15 cellular contexts compared by ENCODE assay signal in genomic region chr16:2664522-2665096, GRCh38. TPM values are rescaled to one million over a fixed set of nuclear protein-coding genes. Genes with fewer than 3 reads are reported as not detected.
A peak's percentile ranks its signal among the peaks of the same experiment; 100 is the strongest.
DNase-seq lines count a peak whose midpoint lies in the region; ATAC-seq and TF ChIP-seq lines count a peak whose summit lies in the region.
"Had no signal": no experiment of that assay in that cellular context is flagged by ENCODE, and none has a peak within 500 bp of the region (broad histone marks: within the 10 kb centered on the region; RNA-seq: fewer than 3 reads in every experiment).

No MANE protein-coding gene starts in this region.

- no peak overlapping the region for H2AFZ ChIP-seq in smooth muscle cell (ENCODE audit: low read depth)

- no peaks in the 10 kb centered on the region for H3K9me3 ChIP-seq in colonic mucosa
- no peaks in the 10 kb centered on the region for H3K9me3 ChIP-seq in smooth muscle cell (replicated peaks; ENCODE audit: low read depth)
- no peaks in the 10 kb centered on the region for H3K9me3 ChIP-seq in right atrium auricular region
- H3K9me3 ChIP-seq: spleen had no signal

- H3K27me3 Mint-ChIP-seq in activated CD8-positive, alpha-beta memory T cell treated with anti-CD3 and anti-CD28 coated beads, Interleukin-2, amount 10 ng/mL, durations not matched to agents 7 days and 5 days: no peaks in the 10 kb centered on the region
- no peaks in the 10 kb centered on the region for H3K27me3 Mint-ChIP-seq in progenitor cell of endocrine pancreas
- H3K27me3 Mint-ChIP-seq: naive B cell had no signal

- peaks cover 19% of the 10 kb centered on the region for H3K36me3 Mint-ChIP-seq in activated CD8-positive, alpha-beta memory T cell treated with anti-CD3 and anti-CD28 coated beads, Interleukin-2, amount 10 ng/mL, durations not matched to agents 7 days and 5 days
- H3K36me3 Mint-ChIP-seq in progenitor cell of endocrine pancreas (ENCODE audit: insufficient read depth): peaks cover 3% of the 10 kb centered on the region

- H3K4me3 ChIP-seq in colonic mucosa: no peak overlapping the region
- H3K4me3 ChIP-seq in smooth muscle cell: no peak overlapping the region
- H3K4me3 ChIP-seq in right atrium auricular region: no peak overlapping the region
- H3K4me3 ChIP-seq: spleen had no signal

- CTCF ChIA-PET in activated CD8-positive, alpha-beta memory T cell treated with anti-CD3 and anti-CD28 coated beads, Interleukin-2, amount 10 ng/mL, durations not matched to agents 7 days and 5 days (lab: Charles Lee): interaction anchor here (0.8 to 1.2 kb wide), 4 partner anchors 10 to 204 kb away, joined by 3 to 6 read pairs (median 3); no protein-coding TSS in a partner anchor

- H3K4me1 ChIP-seq in colonic mucosa (no peaks in the 10 kb centered on the region), smooth muscle cell (ENCODE audit: low read depth) (no peaks in the 10 kb centered on the region), right atrium auricular region (peaks cover 0 to 3% of the 10 kb centered on the region in 2 donors)

- intact Hi-C loops in colonic mucosa (cut with DNase I): no loop called here

- H3K79me2 ChIP-seq in smooth muscle cell (ENCODE audit: low read depth): no peaks in the 10 kb centered on the region

- no peaks in the 10 kb centered on the region for H3K9me3 Mint-ChIP-seq in activated CD8-positive, alpha-beta memory T cell treated with anti-CD3 and anti-CD28 coated beads, Interleukin-2, amount 10 ng/mL, durations not matched to agents 7 days and 5 days (ENCODE audit: low read depth)
- no peaks in the 10 kb centered on the region for H3K9me3 Mint-ChIP-seq in progenitor cell of endocrine pancreas (ENCODE audit: low read depth)
- H3K9me3 Mint-ChIP-seq: naive B cell had no signal

- H3K27ac ChIP-seq in colonic mucosa (peak overlapping the region; percentile 80), smooth muscle cell (ENCODE audit: low read depth) (peak overlapping the region; percentile 84), right atrium auricular region (no peak overlapping the region)

- H3F3A ChIP-seq in smooth muscle cell (ENCODE audit: low read depth): peaks cover 17% of the 10 kb centered on the region

- no peaks in the 10 kb centered on the region for H4K20me1 ChIP-seq in smooth muscle cell (ENCODE audit: low read depth)

- no peak overlapping the region for H3K9ac ChIP-seq in colonic mucosa (ENCODE audit: low read depth in 2 of 2, low read length in 2 of 2)
- no peak overlapping the region for H3K9ac ChIP-seq in smooth muscle cell (ENCODE audit: low read depth)

- H3K36me3 ChIP-seq in colonic mucosa (peaks cover 5% of the 10 kb centered on the region), smooth muscle cell (ENCODE audit: low read depth) (no peaks in the 10 kb centered on the region), right atrium auricular region (peaks cover 17% of the 10 kb centered on the region)

- peak overlapping the region; percentile 75 for H3K4me2 ChIP-seq in smooth muscle cell

- H3K27me3 ChIP-seq in colonic mucosa (no peaks in the 10 kb centered on the region), smooth muscle cell (ENCODE audit: low read depth) (no peaks in the 10 kb centered on the region), right atrium auricular region (no peaks in the 10 kb centered on the region)
- H3K27me3 ChIP-seq: spleen had no signal

- peaks cover 52% of the 10 kb centered on the region for H3K4me1 Mint-ChIP-seq in activated CD8-positive, alpha-beta memory T cell treated with anti-CD3 and anti-CD28 coated beads, Interleukin-2, amount 10 ng/mL, durations not matched to agents 7 days and 5 days
- peaks cover 5% of the 10 kb centered on the region for H3K4me1 Mint-ChIP-seq in progenitor cell of endocrine pancreas (ENCODE audit: low read depth)

- DNase-seq in activated CD8-positive, alpha-beta memory T cell treated with anti-CD3 and anti-CD28 coated beads, Interleukin-2, amount 10 ng/mL, durations not matched to agents 7 days and 5 days: no peak
- no peak for DNase-seq in activated CD8-positive, alpha-beta memory T cell treated with anti-CD3 and anti-CD28 coated beads, Interleukin-2, amount 50 U/mL, for 48 hours
- peak; percentile 74 for DNase-seq in NCI-H69 (lab: John Stamatoyannopoulos, UW)
- DNase-seq in colonic mucosa: no peak
- DNase-seq in smooth muscle cell (lab: John Stamatoyannopoulos, UW; ENCODE audit: unreplicated experiment): no peak
- DNase-seq in right atrium auricular region (ENCODE audit: low spot score): no peak
- no peak for DNase-seq in dermis blood vessel endothelial cell
- no peak for DNase-seq in progenitor cell of endocrine pancreas (ENCODE audit: low spot score, unreplicated experiment)
- DNase-seq: activated CD8-positive, alpha-beta memory T cell treated with anti-CD3 and anti-CD28 coated beads, Interleukin-2, amount 50 U/mL, for 4 hours; AML-193; MV-4-11; naive B cell; OCI-M1; spleen; T-helper 9 cell had no signal

- peak overlapping the region; percentile 93 for H3K27ac Mint-ChIP-seq in activated CD8-positive, alpha-beta memory T cell treated with anti-CD3 and anti-CD28 coated beads, Interleukin-2, amount 10 ng/mL, durations not matched to agents 7 days and 5 days
- no peak overlapping the region for H3K27ac Mint-ChIP-seq in progenitor cell of endocrine pancreas

- 79% methylated on average over 14 of the region's 14 CpGs for WGBS in smooth muscle cell (ENCODE audit: low lambda C conversion rate)

- peak overlapping the region; percentile 53 for H3K4me3 Mint-ChIP-seq in activated CD8-positive, alpha-beta memory T cell treated with anti-CD3 and anti-CD28 coated beads, Interleukin-2, amount 10 ng/mL, durations not matched to agents 7 days and 5 days
- H3K4me3 Mint-ChIP-seq in progenitor cell of endocrine pancreas (ENCODE audit: low read depth): no peak overlapping the region
- H3K4me3 Mint-ChIP-seq: naive B cell had no signal

- no peak for TF ChIP-seq CTCF in colonic mucosa (IDR thresholded peaks at IDR 0.05)
- no peak for TF ChIP-seq CTCF in smooth muscle cell (IDR thresholded peaks at IDR 0.05; ENCODE audit: borderline replicate concordance, insufficient read depth, poor library complexity, severe bottlenecking)
- no peak for TF ChIP-seq CTCF in right atrium auricular region (IDR thresholded peaks at IDR 0.05)
- no peak for TF ChIP-seq CTCF in progenitor cell of endocrine pancreas (IDR thresholded peaks at IDR 0.05; ENCODE audit: unreplicated experiment)

- no peak for ATAC-seq in activated CD8-positive, alpha-beta memory T cell treated with anti-CD3 and anti-CD28 coated beads, Interleukin-2, amount 10 ng/mL, durations not matched to agents 7 days and 5 days

RNA-seq across cellular contexts. Expression of gene KCTD5, which starts 17.7 kb away (rescaled TPM):
- 10 to 100 TPM; 34.2 to 41.7 TPM for total RNA-seq in activated CD8-positive, alpha-beta memory T cell treated with anti-CD3 and anti-CD28 coated beads, Interleukin-2, amount 10 ng/mL, durations not matched to agents 7 days and 5 days
- total RNA-seq in colonic mucosa (10 to 100 TPM; 45.2 to 88.3 TPM), smooth muscle cell (27.0 and 38.2 TPM in 2 replicates), right atrium auricular region (10 to 100 TPM; 12.5 to 15.6 TPM), dermis blood vessel endothelial cell (25.2 and 27.6 TPM in 2 replicates), progenitor cell of endocrine pancreas (21.4 and 24.5 TPM in 2 replicates)
- 35.5 and 36.6 TPM in 2 replicates for polyA plus RNA-seq in smooth muscle cell

RNA-seq across cellular contexts. Expression of gene PRSS27, which starts 55.4 kb away (rescaled TPM):
- 1 to 10 TPM; 1.2 to 1.7 TPM for total RNA-seq in activated CD8-positive, alpha-beta memory T cell treated with anti-CD3 and anti-CD28 coated beads, Interleukin-2, amount 10 ng/mL, durations not matched to agents 7 days and 5 days
- under 1 TPM; 0.15 to 0.56 TPM for total RNA-seq in colonic mucosa
- total RNA-seq in smooth muscle cell: 0.63 and 2.7 TPM in 2 replicates
- polyA plus RNA-seq in smooth muscle cell: 2.3 and 3.3 TPM in 2 replicates
- under 1 TPM in 1 of 2 donors, not detected in 1; 0.51 TPM for total RNA-seq in right atrium auricular region
- 0.09 and 0.51 TPM in 2 replicates for total RNA-seq in dermis blood vessel endothelial cell
- 6.3 and 6.6 TPM in 2 replicates for total RNA-seq in progenitor cell of endocrine pancreas

Comparison
In these comparisons a context has a peak if more than half of its experiments do, and no peak if none do; other contexts are left out.
1. H3K27ac ChIP-seq: peak in colonic mucosa (single experiment) and smooth muscle cell (single experiment); none in right atrium auricular region (0 of 2).